Comparison of ENCODE assay signal across 22 cellular contexts in the genomic region with DNA sequence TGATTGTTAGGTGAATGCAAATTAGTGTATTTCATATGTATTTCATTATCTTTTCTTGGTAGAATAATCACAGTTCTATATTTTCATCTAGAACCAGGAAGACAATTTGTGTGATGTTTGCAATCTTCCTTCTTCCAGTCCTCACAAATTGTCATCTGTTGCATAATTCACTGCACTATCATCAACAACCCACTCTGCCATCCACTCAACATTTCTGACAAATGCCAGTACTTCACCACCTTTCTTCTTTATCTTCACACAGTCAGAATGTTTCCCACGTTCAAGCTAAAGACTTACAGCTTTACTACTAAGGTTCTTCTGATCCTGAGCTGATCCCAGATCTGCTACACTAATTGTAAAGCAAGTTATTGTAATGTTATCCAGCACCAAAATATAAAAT.
"Had no signal": no experiment of that assay in that cellular context is flagged by ENCODE, and none has a peak within 500 bp of the region (broad histone marks: within the 10 kb centered on the region; RNA-seq: fewer than 3 reads in every experiment).

No MANE protein-coding gene starts in this region.

- ATAC-seq: gastrocnemius medialis; heart right ventricle; lower lobe of right lung; naive thymus-derived CD4-positive, alpha-beta T cell; right lobe of liver; stimulated activated memory B cell treated with anti-CD40 and anti-IgM and Interleukin-4, amounts not matched to agents 10 μg/mL and 1 μg/mL and 100 μg/mL, for 72 hours had no signal

- H3K36me3 ChIP-seq: esophagus muscularis mucosa, gastrocnemius medialis, heart right ventricle, left ventricle myocardium inferior, lower lobe of right lung, prostate gland, right lobe of liver, spleen, transverse colon had no signal

- H3K27me3 ChIP-seq: esophagus muscularis mucosa, gastrocnemius medialis, heart right ventricle, right lobe of liver, spleen, testis, transverse colon had no signal

- H3K4me3 Mint-ChIP-seq: memory B cell; naive thymus-derived CD4-positive, alpha-beta T cell; nephron progenitor cell; stimulated activated memory B cell treated with anti-CD40 and anti-IgM and Interleukin-4, amounts not matched to agents 10 μg/mL and 1 μg/mL and 100 μg/mL, for 72 hours; stimulated activated naive CD8-positive, alpha-beta T cell treated with anti-CD3 and anti-CD28 coated beads, Interleukin-15, Interleukin-2, amounts not matched to agents 100 ng/mL and 50 ng/mL, for 24 hours had no signal

- H3K27ac Mint-ChIP-seq: memory B cell; naive thymus-derived CD4-positive, alpha-beta T cell; nephron progenitor cell; stimulated activated memory B cell treated with anti-CD40 and anti-IgM and Interleukin-4, amounts not matched to agents 10 μg/mL and 1 μg/mL and 100 μg/mL, for 72 hours; stimulated activated naive CD8-positive, alpha-beta T cell treated with anti-CD3 and anti-CD28 coated beads, Interleukin-15, Interleukin-2, amounts not matched to agents 100 ng/mL and 50 ng/mL, for 24 hours had no signal

- H3K36me3 Mint-ChIP-seq: memory B cell; naive thymus-derived CD4-positive, alpha-beta T cell; stimulated activated memory B cell treated with anti-CD40 and anti-IgM and Interleukin-4, amounts not matched to agents 10 μg/mL and 1 μg/mL and 100 μg/mL, for 72 hours had no signal

- H3K9me3 Mint-ChIP-seq: memory B cell; nephron progenitor cell; stimulated activated memory B cell treated with anti-CD40 and anti-IgM and Interleukin-4, amounts not matched to agents 10 μg/mL and 1 μg/mL and 100 μg/mL, for 72 hours; stimulated activated naive CD8-positive, alpha-beta T cell treated with anti-CD3 and anti-CD28 coated beads, Interleukin-15, Interleukin-2, amounts not matched to agents 100 ng/mL and 50 ng/mL, for 24 hours had no signal

- H3K4me1 ChIP-seq: gastrocnemius medialis, lower lobe of right lung, parathyroid adenoma, prostate gland, right lobe of liver, spleen, testis had no signal

- H3K9me3 ChIP-seq: esophagus muscularis mucosa, gastrocnemius medialis, lower lobe of right lung, prostate gland, right lobe of liver, testis, transverse colon had no signal

- H3K27ac ChIP-seq: esophagus muscularis mucosa, gastrocnemius medialis, heart right ventricle, left ventricle myocardium inferior, lower lobe of right lung, parathyroid adenoma, prostate gland, right lobe of liver, spleen, testis, transverse colon had no signal

- H3K4me1 Mint-ChIP-seq: memory B cell; naive thymus-derived CD4-positive, alpha-beta T cell; nephron progenitor cell; stimulated activated memory B cell treated with anti-CD40 and anti-IgM and Interleukin-4, amounts not matched to agents 10 μg/mL and 1 μg/mL and 100 μg/mL, for 72 hours had no signal

- H3K27me3 Mint-ChIP-seq: memory B cell; naive thymus-derived CD4-positive, alpha-beta T cell; stimulated activated memory B cell treated with anti-CD40 and anti-IgM and Interleukin-4, amounts not matched to agents 10 μg/mL and 1 μg/mL and 100 μg/mL, for 72 hours; stimulated activated naive CD8-positive, alpha-beta T cell treated with anti-CD3 and anti-CD28 coated beads, Interleukin-15, Interleukin-2, amounts not matched to agents 100 ng/mL and 50 ng/mL, for 24 hours had no signal

- H3K4me3 ChIP-seq: esophagus muscularis mucosa, gastrocnemius medialis, heart right ventricle, left ventricle myocardium inferior, lower lobe of right lung, prostate gland, right lobe of liver, spleen, testis, transverse colon had no signal

- DNase-seq: effector memory CD4-positive, alpha-beta T cell; gastrocnemius medialis; heart right ventricle; hypothalamus; kidney glomerular epithelial cell; left ventricle myocardium inferior; lower lobe of right lung; naive thymus-derived CD4-positive, alpha-beta T cell; nephron progenitor cell; right lobe of liver; spleen; stimulated activated CD4-positive, alpha-beta T cell treated with anti-CD3 and anti-CD28 coated beads, Interleukin-15, amount 100 ng/mL, for 24 hours; stimulated activated CD4-positive, alpha-beta T cell treated with anti-CD3 and anti-CD28 coated beads, Interleukin-1b, Interleukin-23, amount 100 ng/mL, for 48 hours; stimulated activated CD4-positive, alpha-beta T cell treated with anti-CD3 and anti-CD28 coated beads, Interleukin-4, amount 100 ng/mL, for 24 hours; testis; transverse colon had no signal
